Comparison of ENCODE assay signal across 27 cellular contexts in the genomic region with DNA sequence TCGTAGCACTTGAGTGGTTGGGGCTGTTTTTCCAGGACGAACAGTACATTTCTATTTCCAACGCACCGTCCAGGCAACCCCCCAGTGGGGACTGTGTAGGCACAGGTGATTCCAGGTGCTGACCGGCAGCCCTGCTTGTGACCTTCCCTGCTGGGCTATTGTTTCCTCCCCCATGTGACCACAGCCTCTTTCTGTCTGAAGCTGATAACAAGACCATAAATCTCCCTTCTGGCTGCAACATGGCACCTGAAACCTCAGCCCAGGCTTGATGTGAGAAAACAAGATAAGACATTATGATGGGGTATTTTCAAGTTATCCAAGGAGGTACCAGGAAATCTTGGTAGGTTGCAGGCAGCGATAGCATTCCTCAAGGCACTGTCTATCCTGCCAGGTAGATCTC. TPM values are rescaled to one million over a fixed set of nuclear protein-coding genes. Genes with fewer than 3 reads are reported as not detected.
DNase-seq lines count a peak whose midpoint lies in the region; TF ChIP-seq lines count a peak whose summit lies in the region.
"Had no signal": no experiment of that assay in that cellular context is flagged by ENCODE, and none has a peak within 500 bp of the region (broad histone marks: within the 10 kb centered on the region; RNA-seq: fewer than 3 reads in every experiment).

No MANE protein-coding gene starts in this region.

- no peaks in the 10 kb centered on the region for H3K36me3 Mint-ChIP-seq in activated T-helper 2 cell treated with anti-CD3 and anti-CD28 coated beads, Interferon-gamma antibody, Interleukin-2, Interleukin-4, amounts not matched to agents 10 μg/mL and 5 μg/mL and 100 μg/mL, durations not matched to agents 14 hours and 24 hours and 36 hours (ENCODE audit: low read depth)
- H3K36me3 Mint-ChIP-seq: activated naive CD8-positive, alpha-beta T cell treated with anti-CD3 and anti-CD28 coated beads, Interleukin-2, amount 10 ng/mL, durations not matched to agents 7 days and 5 days; naive thymus-derived CD8-positive, alpha-beta T cell had no signal

- no peak overlapping the region for H3K4me3 Mint-ChIP-seq in activated T-helper 2 cell treated with anti-CD3 and anti-CD28 coated beads, Interferon-gamma antibody, Interleukin-2, Interleukin-4, amounts not matched to agents 10 μg/mL and 5 μg/mL and 100 μg/mL, durations not matched to agents 14 hours and 24 hours and 36 hours (ENCODE audit: low read depth)
- H3K4me3 Mint-ChIP-seq: activated CD8-positive, alpha-beta T cell treated with anti-CD3 and anti-CD28 coated beads for 36 hours; activated naive CD8-positive, alpha-beta T cell treated with anti-CD3 and anti-CD28 coated beads, Interleukin-2, amount 10 ng/mL, durations not matched to agents 7 days and 5 days; central memory CD8-positive, alpha-beta T cell; naive thymus-derived CD8-positive, alpha-beta T cell had no signal

- no peak overlapping the region for H3K27ac Mint-ChIP-seq in activated T-helper 2 cell treated with anti-CD3 and anti-CD28 coated beads, Interferon-gamma antibody, Interleukin-2, Interleukin-4, amounts not matched to agents 10 μg/mL and 5 μg/mL and 100 μg/mL, durations not matched to agents 14 hours and 24 hours and 36 hours
- H3K27ac Mint-ChIP-seq: activated CD8-positive, alpha-beta T cell treated with anti-CD3 and anti-CD28 coated beads for 36 hours; activated naive CD8-positive, alpha-beta T cell treated with anti-CD3 and anti-CD28 coated beads, Interleukin-2, amount 10 ng/mL, durations not matched to agents 7 days and 5 days; naive thymus-derived CD8-positive, alpha-beta T cell had no signal

- H3K4me1 ChIP-seq in esophagus muscularis mucosa = no peaks in the 10 kb centered on the region
- H3K4me1 ChIP-seq: left lung, Peyer's patch, upper lobe of right lung had no signal

- H3K9me3 ChIP-seq in esophagus muscularis mucosa = no peaks in the 10 kb centered on the region
- H3K9me3 ChIP-seq: heart left ventricle, left lung, Peyer's patch, upper lobe of right lung had no signal

- DNase-seq in A172 (ENCODE audit: low spot score) = peak; percentile 22
- peak; percentile 70 for DNase-seq in KBM-7
- peak; percentile 84 for DNase-seq in NCI-H748 (lab: John Stamatoyannopoulos, UW; ENCODE audit: unreplicated experiment)
- peak; percentile 55 for DNase-seq in esophagus muscularis mucosa (ENCODE audit: extremely low spot score)
- no peak for DNase-seq in OCI-M2 (lab: John Stamatoyannopoulos, UW; ENCODE audit: unreplicated experiment)
- no peak for DNase-seq in activated T-helper 2 cell treated with anti-CD3 and anti-CD28 coated beads, Interferon-gamma antibody, Interleukin-2, Interleukin-4, amounts not matched to agents 10 μg/mL and 5 μg/mL and 100 μg/mL, durations not matched to agents 14 hours and 24 hours and 36 hours (ENCODE audit: low spot score)
- no peak for DNase-seq in germinal center (ENCODE audit: low spot score)
- no peak for DNase-seq in NCI-H82 (lab: John Stamatoyannopoulos, UW)
- DNase-seq: activated CD8-positive, alpha-beta T cell treated with anti-CD3 and anti-CD28 coated beads for 36 hours; activated effector memory CD4-positive, alpha-beta T cell treated with Interleukin-2 at 50 U/mL for 16 hours; activated naive CD8-positive, alpha-beta T cell treated with anti-CD3 and anti-CD28 coated beads, Interleukin-2, amount 10 ng/mL, durations not matched to agents 7 days and 5 days; C1 segment of cervical spinal cord; dorsolateral prefrontal cortex; heart left ventricle; left lung; naive thymus-derived CD8-positive, alpha-beta T cell; NCI-H1694; NK-92 treated with Interleukin-12 subunit alpha and Interleukin-12 subunit beta, amount 100 ng/mL, for 24 hours; Peyer's patch; retina; SIG-M5; small intestine; stimulated activated CD4-positive, alpha-beta T cell treated with anti-CD3 and anti-CD28 coated beads, Interleukin-1b, Interleukin-23, amount 100 ng/mL, for 48 hours; SW 1271; upper lobe of right lung had no signal

- no peaks in the 10 kb centered on the region for H3K9me3 Mint-ChIP-seq in activated T-helper 2 cell treated with anti-CD3 and anti-CD28 coated beads, Interferon-gamma antibody, Interleukin-2, Interleukin-4, amounts not matched to agents 10 μg/mL and 5 μg/mL and 100 μg/mL, durations not matched to agents 14 hours and 24 hours and 36 hours
- H3K9me3 Mint-ChIP-seq: activated CD8-positive, alpha-beta T cell treated with anti-CD3 and anti-CD28 coated beads for 36 hours; activated naive CD8-positive, alpha-beta T cell treated with anti-CD3 and anti-CD28 coated beads, Interleukin-2, amount 10 ng/mL, durations not matched to agents 7 days and 5 days; central memory CD8-positive, alpha-beta T cell had no signal

- no peaks in the 10 kb centered on the region for H3K4me1 Mint-ChIP-seq in activated T-helper 2 cell treated with anti-CD3 and anti-CD28 coated beads, Interferon-gamma antibody, Interleukin-2, Interleukin-4, amounts not matched to agents 10 μg/mL and 5 μg/mL and 100 μg/mL, durations not matched to agents 14 hours and 24 hours and 36 hours (ENCODE audit: low read depth)
- H3K4me1 Mint-ChIP-seq: activated naive CD8-positive, alpha-beta T cell treated with anti-CD3 and anti-CD28 coated beads, Interleukin-2, amount 10 ng/mL, durations not matched to agents 7 days and 5 days; central memory CD8-positive, alpha-beta T cell had no signal

- TF ChIP-seq EP300 in esophagus muscularis mucosa (IDR thresholded peaks at IDR 0.05) = no peak

- no peak overlapping the region for H3K4me3 ChIP-seq in esophagus muscularis mucosa
- H3K4me3 ChIP-seq: dorsolateral prefrontal cortex, heart left ventricle, left lung, Peyer's patch, upper lobe of right lung had no signal

- no peak overlapping the region for H3K27ac ChIP-seq in esophagus muscularis mucosa (replicated peaks in 1 of 4)
- H3K27ac ChIP-seq: dorsolateral prefrontal cortex, epithelial cell of prostate, heart left ventricle, left lung, Peyer's patch, upper lobe of right lung had no signal

- H3K36me3 ChIP-seq in esophagus muscularis mucosa = no peaks in the 10 kb centered on the region
- H3K36me3 ChIP-seq: heart left ventricle, left lung, Peyer's patch, upper lobe of right lung had no signal

- H3K27me3 Mint-ChIP-seq in activated T-helper 2 cell treated with anti-CD3 and anti-CD28 coated beads, Interferon-gamma antibody, Interleukin-2, Interleukin-4, amounts not matched to agents 10 μg/mL and 5 μg/mL and 100 μg/mL, durations not matched to agents 14 hours and 24 hours and 36 hours (ENCODE audit: low read depth) = peaks cover 4% of the 10 kb centered on the region
- H3K27me3 Mint-ChIP-seq: activated naive CD8-positive, alpha-beta T cell treated with anti-CD3 and anti-CD28 coated beads, Interleukin-2, amount 10 ng/mL, durations not matched to agents 7 days and 5 days; central memory CD8-positive, alpha-beta T cell had no signal

- WGBS in esophagus muscularis mucosa = 88% methylated on average over 5 of the region's 6 CpGs

- intact Hi-C loops in esophagus muscularis mucosa (cut with DNase I) = no loop called here
- intact Hi-C loops in activated T-helper 2 cell treated with anti-CD3 and anti-CD28 coated beads, Interferon-gamma antibody, Interleukin-2, Interleukin-4, amounts not matched to agents 10 μg/mL and 5 μg/mL and 100 μg/mL, durations not matched to agents 14 hours and 24 hours and 36 hours (cut with micrococcal nuclease) = no loop called here

- H3K27me3 ChIP-seq in esophagus muscularis mucosa = no peaks in the 10 kb centered on the region
- H3K27me3 ChIP-seq: left lung, Peyer's patch, upper lobe of right lung had no signal

- TF ChIP-seq CTCF in esophagus muscularis mucosa (IDR thresholded peaks at IDR 0.05) = no peak

- TF ChIP-seq POLR2A in esophagus muscularis mucosa (IDR thresholded peaks at IDR 0.05; ENCODE audit: low read depth) = no peak

- in situ Hi-C loops in KBM-7 (cut with MboI; ENCODE audit: low pct_unique_long_range_greater_than_20kb, low sequenced_read_pairs) = no loop called here

RNA-seq across cellular contexts. Expression of a gene that starts 48.2 kb away (rescaled TPM):
- 3.7 and 5.3 TPM in 2 replicates for total RNA-seq in A172 (2014; rRNA removed; shearing (Covaris generic))
- total RNA-seq in esophagus muscularis mucosa = 10 to 100 TPM in 3 of 4 donors, 1 to 10 TPM in 1; 8.7 to 27.3 (median 16.1) TPM
- 8.2 and 10.4 TPM in 2 replicates for total RNA-seq in activated T-helper 2 cell treated with anti-CD3 and anti-CD28 coated beads, Interferon-gamma antibody, Interleukin-2, Interleukin-4, amounts not matched to agents 10 μg/mL and 5 μg/mL and 100 μg/mL, durations not matched to agents 14 hours and 24 hours and 36 hours
- total RNA-seq: activated CD8-positive, alpha-beta T cell treated with anti-CD3 and anti-CD28 coated beads for 36 hours had no signal

Comparison
In these comparisons a context has a peak if more than half of its experiments do, and no peak if none do; other contexts are left out.
1. DNase-seq: peak in A172 (single experiment), KBM-7 (single experiment), NCI-H748 (single experiment) and esophagus muscularis mucosa (single experiment); none in OCI-M2 (single experiment), activated T-helper 2 cell treated with anti-CD3 and anti-CD28 coated beads, Interferon-gamma antibody, Interleukin-2, Interleukin-4, amounts not matched to agents 10 μg/mL and 5 μg/mL and 100 μg/mL, durations not matched to agents 14 hours and 24 hours and 36 hours (single experiment), germinal center (single experiment) and NCI-H82 (single experiment).